8 cellular contexts compared by ENCODE assay signal in genomic region chr2:224038049-224038829, GRCh38. TPM values are rescaled to one million over a fixed set of nuclear protein-coding genes. Genes with fewer than 3 reads are reported as not detected.
A peak's percentile ranks its signal among the peaks of the same experiment; 100 is the strongest.
DNase-seq lines count a peak whose midpoint lies in the region; ATAC-seq and TF ChIP-seq lines count a peak whose summit lies in the region.

No MANE protein-coding gene starts in this region.

- H3K27me3 ChIP-seq in vagina, result no peaks in the 10 kb centered on the region

- no peaks in the 10 kb centered on the region for H3K9me3 ChIP-seq in vagina

- peaks cover 9% of the 10 kb centered on the region for H3K4me1 ChIP-seq in vagina

- peaks cover 8% of the 10 kb centered on the region for H3K36me3 Mint-ChIP-seq in activated T-helper 1 cell treated with anti-CD3 and anti-CD28 coated beads, Interleukin-12 subunit alpha, Interleukin-12 subunit beta, Interleukin-2, Interleukin-4 antibody, amounts not matched to agents 30 ng/mL and 10 ng/mL and 1 ng/mL, durations not matched to agents 14 hours and 24 hours and 36 hours (ENCODE audit: low read depth)
- no peaks in the 10 kb centered on the region for H3K36me3 Mint-ChIP-seq in osteocyte (ENCODE audit: unreplicated experiment)

- intact Hi-C loops in activated T-helper 1 cell treated with anti-CD3 and anti-CD28 coated beads, Interleukin-12 subunit alpha, Interleukin-12 subunit beta, Interleukin-2, Interleukin-4 antibody, amounts not matched to agents 30 ng/mL and 10 ng/mL and 1 ng/mL, durations not matched to agents 14 hours and 24 hours and 36 hours (cut with micrococcal nuclease), result loop anchor here (1.0 to 5.0 kb wide), 4 partner anchors 12 to 244 kb away; partner anchors contain the start of gene MRPL44
- intact Hi-C loops in vagina (cut with DNase I), result no loop called here

- no peak for TF ChIP-seq POLR2A in vagina (IDR thresholded peaks at IDR 0.05)

- peak; percentile 20 for TF ChIP-seq CTCF in osteocyte (IDR thresholded peaks at IDR 0.05)
- no peak for TF ChIP-seq CTCF in vagina (IDR thresholded peaks at IDR 0.05)

- H3K4me3 Mint-ChIP-seq in activated T-helper 1 cell treated with anti-CD3 and anti-CD28 coated beads, Interleukin-12 subunit alpha, Interleukin-12 subunit beta, Interleukin-2, Interleukin-4 antibody, amounts not matched to agents 30 ng/mL and 10 ng/mL and 1 ng/mL, durations not matched to agents 14 hours and 24 hours and 36 hours, result peak overlapping the region; percentile 97
- peak overlapping the region; percentile 91 for H3K4me3 Mint-ChIP-seq in osteocyte (ENCODE audit: unreplicated experiment)

- H3K27ac Mint-ChIP-seq in activated T-helper 1 cell treated with anti-CD3 and anti-CD28 coated beads, Interleukin-12 subunit alpha, Interleukin-12 subunit beta, Interleukin-2, Interleukin-4 antibody, amounts not matched to agents 30 ng/mL and 10 ng/mL and 1 ng/mL, durations not matched to agents 14 hours and 24 hours and 36 hours, result peak overlapping the region; percentile 82
- no peak overlapping the region for H3K27ac Mint-ChIP-seq in osteocyte (ENCODE audit: unreplicated experiment)

- peak overlapping the region; percentile 76 for H3K27ac ChIP-seq in vagina

- peak; percentile 42 for ATAC-seq in HG02840 (IDR thresholded peaks at IDR 0.05; ENCODE audit: low FRiP score, unreplicated experiment)

- H3K27me3 Mint-ChIP-seq in activated T-helper 1 cell treated with anti-CD3 and anti-CD28 coated beads, Interleukin-12 subunit alpha, Interleukin-12 subunit beta, Interleukin-2, Interleukin-4 antibody, amounts not matched to agents 30 ng/mL and 10 ng/mL and 1 ng/mL, durations not matched to agents 14 hours and 24 hours and 36 hours (ENCODE audit: insufficient read depth), result peaks cover 29% of the 10 kb centered on the region
- H3K27me3 Mint-ChIP-seq in osteocyte (ENCODE audit: unreplicated experiment), result peaks cover 4% of the 10 kb centered on the region

- H3K36me3 ChIP-seq in vagina, result no peaks in the 10 kb centered on the region

- no peaks in the 10 kb centered on the region for H3K9me3 Mint-ChIP-seq in activated T-helper 1 cell treated with anti-CD3 and anti-CD28 coated beads, Interleukin-12 subunit alpha, Interleukin-12 subunit beta, Interleukin-2, Interleukin-4 antibody, amounts not matched to agents 30 ng/mL and 10 ng/mL and 1 ng/mL, durations not matched to agents 14 hours and 24 hours and 36 hours
- no peaks in the 10 kb centered on the region for H3K9me3 Mint-ChIP-seq in osteocyte (ENCODE audit: unreplicated experiment)

- peaks cover 36% of the 10 kb centered on the region for H3K4me1 Mint-ChIP-seq in activated T-helper 1 cell treated with anti-CD3 and anti-CD28 coated beads, Interleukin-12 subunit alpha, Interleukin-12 subunit beta, Interleukin-2, Interleukin-4 antibody, amounts not matched to agents 30 ng/mL and 10 ng/mL and 1 ng/mL, durations not matched to agents 14 hours and 24 hours and 36 hours (ENCODE audit: low read depth)
- H3K4me1 Mint-ChIP-seq in osteocyte (ENCODE audit: unreplicated experiment), result peaks cover 26% of the 10 kb centered on the region

- DNase-seq in NCI-H524 (lab: John Stamatoyannopoulos, UW) (peak; percentile 26 to 45), NCI-H524 treated with DMSO at 0.1 percent for 48 hours (lab: John Stamatoyannopoulos, UW) (no peak), NCI-H69 (lab: John Stamatoyannopoulos, UW) (peak; percentile 66), glomerular visceral epithelial cell (ENCODE audit: extremely low spot score) (peak; percentile 61), osteocyte (ENCODE audit: extremely low spot score, unreplicated experiment) (no peak), vagina (ENCODE audit: extremely low spot score in 2 of 2) (peak in 1 of 2 donors; percentile 85)
- DNase-seq in activated T-helper 1 cell treated with anti-CD3 and anti-CD28 coated beads, Interleukin-12 subunit alpha, Interleukin-12 subunit beta, Interleukin-2, Interleukin-4 antibody, amounts not matched to agents 30 ng/mL and 10 ng/mL and 1 ng/mL, durations not matched to agents 14 hours and 24 hours and 36 hours (ENCODE audit: low spot score), result peak; percentile 45

- peak overlapping the region; percentile 60 to 86 for H3K4me3 ChIP-seq in vagina

RNA-seq across cellular contexts. Expression of gene SERPINE2, which starts 0.8 kb away (rescaled TPM):
- 28.8 and 29.7 TPM in 2 replicates for total RNA-seq in activated T-helper 1 cell treated with anti-CD3 and anti-CD28 coated beads, Interleukin-12 subunit alpha, Interleukin-12 subunit beta, Interleukin-2, Interleukin-4 antibody, amounts not matched to agents 30 ng/mL and 10 ng/mL and 1 ng/mL, durations not matched to agents 14 hours and 24 hours and 36 hours
- 68.3 and 69.1 TPM in 2 replicates for total RNA-seq in osteocyte
- 52.3 TPM for total RNA-seq in vagina

Comparison
In these comparisons a context has a peak if more than half of its experiments do, and no peak if none do; other contexts are left out.
1. DNase-seq: peak in NCI-H524 (2 of 2), NCI-H69 (single experiment), activated T-helper 1 cell treated with anti-CD3 and anti-CD28 coated beads, Interleukin-12 subunit alpha, Interleukin-12 subunit beta, Interleukin-2, Interleukin-4 antibody, amounts not matched to agents 30 ng/mL and 10 ng/mL and 1 ng/mL, durations not matched to agents 14 hours and 24 hours and 36 hours (single experiment) and glomerular visceral epithelial cell (single experiment); none in NCI-H524 treated with DMSO at 0.1 percent for 48 hours (single experiment) and osteocyte (single experiment).